Comparison of ENCODE assay signal across 8 cellular contexts in genomic region chr13:43132228-43132627, GRCh38.
DNase-seq lines count a peak whose midpoint lies in the region; ATAC-seq, FAIRE-seq and TF ChIP-seq lines count a peak whose summit lies in the region.

No MANE protein-coding gene starts in this region.

- CTCF ChIA-PET in HEK293 (lab: Yijun Ruan, JAX), result interaction anchor here (0.5 to 1.4 kb wide), 7 partner anchors 31 to 1240 kb away, joined by 3 to 4 read pairs (median 4); no protein-coding TSS in a partner anchor

- H3K4me1 ChIP-seq in BE2C (peaks cover 32% of the 10 kb centered on the region), HEK293 (ENCODE audit: control insufficient read depth, insufficient read depth, low read length) (no peaks in the 10 kb centered on the region; the same call in 1 of the 2 replicates)

- H3K36me3 ChIP-seq in BE2C, result no peaks in the 10 kb centered on the region
- H3K36me3 ChIP-seq in HEK293 (ENCODE audit: control insufficient read depth in 2 of 2, insufficient read depth in 1 of 2, low read length in 2 of 2), result no peaks in the 10 kb centered on the region

- H3K4me3 ChIP-seq in BE2C (ENCODE audit: low read depth, low read length) (no peak overlapping the region), HEK293 (ENCODE audit: low read depth, low read length) (no peak overlapping the region), lower leg skin (ENCODE audit: low read depth, poor library complexity, severe bottlenecking) (no peak overlapping the region)

- H3K27me3 ChIP-seq in BE2C, result no peaks in the 10 kb centered on the region

- DNase-seq in BE2C (peak; percentile 47), SW480 (ENCODE audit: low spot score) (peak; percentile 73), lower leg skin (ENCODE audit: low spot score in 2 of 2) (no peak)
- DNase-seq in stimulated activated CD4-positive, alpha-beta T cell treated with anti-CD3 and anti-CD28 coated beads, Interleukin-4, amount 100 ng/mL, for 24 hours, result no peak

- peak; percentile 97 for FAIRE-seq in islet of Langerhans (lab: Jason Lieb, UNC)

- no peak overlapping the region for H3K27ac ChIP-seq in HEK293 (ENCODE audit: extremely low read depth, low read depth, low read length)

- H3K9me3 ChIP-seq in BE2C, result no peaks in the 10 kb centered on the region
- H3K9me3 ChIP-seq in HEK293 (ENCODE audit: control insufficient read depth, insufficient read depth, low read depth, low read length), result no peaks in the 10 kb centered on the region

- WGBS in lower leg skin, 2 donors, result 54 to 60% methylated on average over 4 of the region's 4 CpGs

- TF ChIP-seq CTCF in BE2C (IDR thresholded peaks at IDR 0.05; ENCODE audit: low read depth, low read length), result peak; percentile 48
- no peak; the same call in 1 of the 2 replicates for TF ChIP-seq CTCF in HEK293 (tag by site-specific recombination; IDR thresholded peaks at IDR 0.05)
- no peak for TF ChIP-seq CTCF in lower leg skin (IDR thresholded peaks at IDR 0.05)

- intact Hi-C loops in lower leg skin (cut with DNase I; ENCODE audit: low total_unique reads), result no loop called here

- POLR2A ChIA-PET in HEK293 (lab: Yijun Ruan, JAX), result no interaction called here

- TF ChIP-seq POLR2A in lower leg skin (IDR thresholded peaks at IDR 0.05), result no peak

- ATAC-seq in HG03196 (IDR thresholded peaks at IDR 0.05; ENCODE audit: unreplicated experiment), result no peak
- no peak for ATAC-seq in GM18517 (IDR thresholded peaks at IDR 0.05; ENCODE audit: unreplicated experiment)

TF ChIP-seq in HEK293, 187 proteins besides CTCF, POLR2A, EP300 and RAD21:
- TF ChIP-seq ZFP41 (tag by site-specific recombination; IDR thresholded peaks at IDR 0.05; ENCODE audit: borderline replicate concordance) (no peak), ZNF654 (tag by site-specific recombination; IDR thresholded peaks at IDR 0.05; ENCODE audit: low read depth) (peak; percentile 64), ZNF521 (tag by site-specific recombination; IDR thresholded peaks at IDR 0.05) (no peak), KLF8 (tag by site-specific recombination; IDR thresholded peaks at IDR 0.05) (no peak), ZNF18 (tag by site-specific recombination; IDR thresholded peaks at IDR 0.05) (peak; percentile 58; the same call in 1 of the 2 replicates), IKZF3 (tag by site-specific recombination; IDR thresholded peaks at IDR 0.05) (0 out of 2 replicates have a peak, but pooled peaks have one; percentile 11), PRDM1 (tag by site-specific recombination; IDR thresholded peaks at IDR 0.05) (peak; percentile 70)

Comparison
In these comparisons a context has a peak if more than half of its experiments do, and no peak if none do; other contexts are left out.
1. DNase-seq: peak in BE2C (single experiment) and SW480 (single experiment); none in lower leg skin (0 of 2) and stimulated activated CD4-positive, alpha-beta T cell treated with anti-CD3 and anti-CD28 coated beads, Interleukin-4, amount 100 ng/mL, for 24 hours (single experiment).